ENCODE assay signal across 14 cellular contexts in the genomic region with DNA sequence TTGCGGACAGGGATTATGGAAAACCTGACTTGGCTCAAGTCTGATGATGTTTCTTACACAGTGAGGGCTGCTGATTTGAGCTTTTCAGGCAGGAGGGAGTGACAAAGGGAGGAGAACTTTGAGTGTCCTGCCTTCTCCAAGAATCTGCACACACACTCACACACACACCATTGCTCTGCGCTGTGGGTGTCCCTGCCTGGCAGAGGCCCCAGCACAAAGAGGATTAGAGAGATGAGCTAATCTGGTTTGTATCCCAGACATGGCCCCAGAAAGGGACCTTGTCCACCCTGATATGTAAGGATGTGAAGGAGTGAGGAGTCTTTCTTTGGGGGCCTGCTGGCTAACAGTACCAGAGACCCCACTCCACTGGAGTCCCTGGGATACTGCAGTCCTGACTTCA. TPM values are rescaled to one million over a fixed set of nuclear protein-coding genes. Genes with fewer than 3 reads are reported as not detected.
A peak's percentile ranks its signal among the peaks of the same experiment; 100 is the strongest.
DNase-seq lines count a peak whose midpoint lies in the region; ATAC-seq, FAIRE-seq and TF ChIP-seq lines count a peak whose summit lies in the region.
"Had no signal": no experiment of that assay in that cellular context is flagged by ENCODE, and none has a peak within 500 bp of the region (broad histone marks: within the 10 kb centered on the region; RNA-seq: fewer than 3 reads in every experiment).

No MANE protein-coding gene starts in this region.

- peak overlapping the region in 1 of 2 experiments; percentile 42 for H3K23ac ChIP-seq in mesenchymal stem cell (ENCODE audit: low read length in 2 of 2)

- no peaks in the 10 kb centered on the region for H3K79me1 ChIP-seq in mesenchymal stem cell (replicated peaks; ENCODE audit: low read length, poor library complexity, severe bottlenecking)

- no peak overlapping the region for H3K4me2 ChIP-seq in mesenchymal stem cell (ENCODE audit: low read length, poor library complexity, severe bottlenecking)

- H3K27me3 Mint-ChIP-seq in natural killer cell (ENCODE audit: low read depth in 2 of 2) = peaks cover 55 to 65% of the 10 kb centered on the region in 2 donors
- H3K27me3 Mint-ChIP-seq in natural killer cell treated with Interleukin-12 subunit alpha and Interleukin-12 subunit beta and Interleukin-15 and Interleukin-18, amount 100 ng/mL, for 72 hours = peaks cover 46 to 69% of the 10 kb centered on the region in 2 donors

- peak overlapping the region; percentile 80 for H3K4me3 ChIP-seq in adipocyte (ENCODE audit: low read length)
- peak overlapping the region in 1 of 2 experiments; percentile 77 for H3K4me3 ChIP-seq in mesenchymal stem cell (ENCODE audit: insufficient read depth in 1 of 2, low read depth in 1 of 2, low read length in 2 of 2)

- peak overlapping the region; percentile 30 for H2AK5ac ChIP-seq in mesenchymal stem cell (ENCODE audit: low read length, severe bottlenecking)

- no peaks in the 10 kb centered on the region for H3K9me3 ChIP-seq in adipocyte (ENCODE audit: control insufficient read depth, low read length)
- H3K9me3 ChIP-seq in mesenchymal stem cell (ENCODE audit: control insufficient read depth, low read length) = no peaks in the 10 kb centered on the region
- H3K9me3 ChIP-seq: adrenal gland, prostate gland, upper lobe of right lung had no signal

- H3K27ac Mint-ChIP-seq in natural killer cell = no peak overlapping the region
- no peak overlapping the region for H3K27ac Mint-ChIP-seq in natural killer cell treated with Interleukin-12 subunit alpha and Interleukin-12 subunit beta and Interleukin-15 and Interleukin-18, amount 100 ng/mL, for 72 hours

- no peak for TF ChIP-seq CTCF in natural killer cell (IDR thresholded peaks at IDR 0.05)

- H2BK5ac ChIP-seq in mesenchymal stem cell (ENCODE audit: low read depth, low read length, poor library complexity, severe bottlenecking) = no peak overlapping the region

- H3K27me3 ChIP-seq in adipocyte (replicated peaks; ENCODE audit: control insufficient read depth, insufficient read depth, low read length) (peaks cover 23% of the 10 kb centered on the region), mesenchymal stem cell (ENCODE audit: control insufficient read depth in 1 of 2, insufficient read depth in 1 of 2, low read length in 2 of 2) (peaks cover 0 to 36% of the 10 kb centered on the region in 2 experiments)
- H3K27me3 ChIP-seq: adrenal gland had no signal

- H3K4me1 ChIP-seq in adipocyte (ENCODE audit: control insufficient read depth, insufficient read depth, low read length) (peaks cover 13% of the 10 kb centered on the region), mesenchymal stem cell (ENCODE audit: control insufficient read depth, insufficient read depth, low read depth, low read length) (peaks cover 18% of the 10 kb centered on the region)
- H3K4me1 ChIP-seq: prostate gland had no signal

- WGBS in mesenchymal stem cell = 75% methylated on average over 1 of the region's 2 CpGs

- no peak for FAIRE-seq in GM12891 (lab: Jason Lieb, UNC)

- no peak overlapping the region for H2BK120ac ChIP-seq in mesenchymal stem cell (ENCODE audit: low read depth, low read length)

- intact Hi-C loops in natural killer cell (cut with micrococcal nuclease) = loop anchor here (5.0 to 10.0 kb wide), 2 partner anchors 204 to 302 kb away; a partner anchor contains a TSS

- H3K4me3 Mint-ChIP-seq in natural killer cell = peak overlapping the region; percentile 11
- no peak overlapping the region for H3K4me3 Mint-ChIP-seq in natural killer cell treated with Interleukin-12 subunit alpha and Interleukin-12 subunit beta and Interleukin-15 and Interleukin-18, amount 100 ng/mL, for 72 hours

- no peak overlapping the region for H2BK15ac ChIP-seq in mesenchymal stem cell (ENCODE audit: low read depth, poor library complexity, severe bottlenecking)

- H3K14ac ChIP-seq in mesenchymal stem cell (ENCODE audit: low read length in 2 of 2) = no peak overlapping the region

- H4K8ac ChIP-seq in mesenchymal stem cell (ENCODE audit: low read length) = no peak overlapping the region

- no peak overlapping the region for H2BK12ac ChIP-seq in mesenchymal stem cell (ENCODE audit: low read length in 2 of 2)

- H2AFZ ChIP-seq in mesenchymal stem cell (ENCODE audit: low read depth, low read length) = no peak overlapping the region

- no peaks in the 10 kb centered on the region for H3K9me3 Mint-ChIP-seq in natural killer cell
- no peaks in the 10 kb centered on the region for H3K9me3 Mint-ChIP-seq in natural killer cell treated with Interleukin-12 subunit alpha and Interleukin-12 subunit beta and Interleukin-15 and Interleukin-18, amount 100 ng/mL, for 72 hours

- H3K27ac ChIP-seq in mesenchymal stem cell (ENCODE audit: low read length, poor library complexity, severe bottlenecking) = no peak overlapping the region
- H3K27ac ChIP-seq: upper lobe of right lung had no signal

- H3K18ac ChIP-seq in mesenchymal stem cell (ENCODE audit: low read depth in 1 of 2, low read length in 2 of 2) = peak overlapping the region in 1 of 2 experiments; percentile 41

- DNase-seq in natural killer cell = no peak
- no peak for DNase-seq in natural killer cell treated with Interleukin-12 subunit alpha and Interleukin-12 subunit beta and Interleukin-15 and Interleukin-18, amount 100 ng/mL, for 72 hours (ENCODE audit: low spot score)
- peak; percentile 35 for DNase-seq in adipocyte (ENCODE audit: low read depth)
- DNase-seq in mesenchymal stem cell = no peak
- DNase-seq in AML-193 (lab: John Stamatoyannopoulos, UW) = no peak
- DNase-seq in GM12891 (ENCODE audit: insufficient read length, low spot score) = no peak
- no peak for DNase-seq in central memory CD4-positive, alpha-beta T cell
- DNase-seq: activated CD4-positive, CD25-positive, alpha-beta regulatory T cell treated with anti-CD3 and anti-CD28 coated beads, Interleukin-2, amount 50 U/mL, for 72 hours; adrenal gland; NCI-H2029 treated with DMSO at 0.1 percent for 48 hours; upper lobe of right lung had no signal

- H3K4me1 Mint-ChIP-seq in natural killer cell = peaks cover 0 to under 1% of the 10 kb centered on the region in 2 donors
- H3K4me1 Mint-ChIP-seq in natural killer cell treated with Interleukin-12 subunit alpha and Interleukin-12 subunit beta and Interleukin-15 and Interleukin-18, amount 100 ng/mL, for 72 hours (ENCODE audit: low read depth in 2 of 2) = peaks cover 0 to 4% of the 10 kb centered on the region in 2 donors

- no peak for TF ChIP-seq POLR2A in GM12891 (IDR thresholded peaks at IDR 0.05; ENCODE audit: low read depth, low read length)

- H3K36me3 ChIP-seq in adipocyte (ENCODE audit: control insufficient read depth, insufficient read depth, low read length, severe bottlenecking) (no peaks in the 10 kb centered on the region), mesenchymal stem cell (ENCODE audit: control insufficient read depth in 1 of 2, insufficient read depth in 2 of 2, low read depth in 1 of 2, low read length in 2 of 2) (no peaks in the 10 kb centered on the region)
- H3K36me3 ChIP-seq: adrenal gland, prostate gland, upper lobe of right lung had no signal

- peak overlapping the region in 1 of 2 experiments; percentile 26 for H3K4ac ChIP-seq in mesenchymal stem cell (ENCODE audit: low read depth in 1 of 2, low read length in 2 of 2)

- H3K9ac ChIP-seq in adipocyte (ENCODE audit: low read length) (peak overlapping the region; percentile 67), mesenchymal stem cell (ENCODE audit: low read length) (no peak overlapping the region)

- no peak overlapping the region for H4K91ac ChIP-seq in mesenchymal stem cell (ENCODE audit: low read length)

- ATAC-seq in natural killer cell = no peak
- ATAC-seq in natural killer cell treated with Interleukin-12 subunit alpha and Interleukin-12 subunit beta and Interleukin-15 and Interleukin-18, amount 100 ng/mL, for 72 hours = no peak
- ATAC-seq in GM21723 (IDR thresholded peaks at IDR 0.05; ENCODE audit: unreplicated experiment) = no peak

- no peaks in the 10 kb centered on the region for H3K36me3 Mint-ChIP-seq in natural killer cell
- H3K36me3 Mint-ChIP-seq in natural killer cell treated with Interleukin-12 subunit alpha and Interleukin-12 subunit beta and Interleukin-15 and Interleukin-18, amount 100 ng/mL, for 72 hours = no peaks in the 10 kb centered on the region

TF ChIP-seq in GM12891, 5 proteins besides CTCF, POLR2A, EP300 and RAD21:
- no peak for TF ChIP-seq PAX5 (IDR thresholded peaks at IDR 0.05; ENCODE audit: insufficient read depth, low read length, severe bottlenecking)
- TF ChIP-seq POU2F2 (IDR thresholded peaks at IDR 0.05; ENCODE audit: low read depth, low read length) = no peak
- no peak for TF ChIP-seq TAF1 (IDR thresholded peaks at IDR 0.05; ENCODE audit: low read depth, low read length)
- no peak for TF ChIP-seq SPI1 (IDR thresholded peaks at IDR 0.05; ENCODE audit: low read depth, low read length)
- TF ChIP-seq POLR2AphosphoS5 (IDR thresholded peaks at IDR 0.05; ENCODE audit: low read depth, low read length) = no peak

RNA-seq across cellular contexts. Expression of a gene that starts 5.9 kb away (rescaled TPM):
- under 1 TPM; 0.16 to 0.20 (median 0.18) TPM for total RNA-seq in natural killer cell
- total RNA-seq in natural killer cell treated with Interleukin-12 subunit alpha and Interleukin-12 subunit beta and Interleukin-15 and Interleukin-18, amount 100 ng/mL, for 72 hours = under 1 TPM; 0.14 to 0.86 TPM
- polyA plus RNA-seq in mesenchymal stem cell (2013, experiment 1 of 2) = 22.9 TPM
- polyA plus RNA-seq in mesenchymal stem cell (2013, experiment 2 of 2) = 22.8 TPM
- polyA plus RNA-seq in GM12891 (2012; ENCODE audit: low read depth, missing spikeins) = 0.15 TPM
- total RNA-seq: RPMI7951 had no signal
